In the genomic region with DNA sequence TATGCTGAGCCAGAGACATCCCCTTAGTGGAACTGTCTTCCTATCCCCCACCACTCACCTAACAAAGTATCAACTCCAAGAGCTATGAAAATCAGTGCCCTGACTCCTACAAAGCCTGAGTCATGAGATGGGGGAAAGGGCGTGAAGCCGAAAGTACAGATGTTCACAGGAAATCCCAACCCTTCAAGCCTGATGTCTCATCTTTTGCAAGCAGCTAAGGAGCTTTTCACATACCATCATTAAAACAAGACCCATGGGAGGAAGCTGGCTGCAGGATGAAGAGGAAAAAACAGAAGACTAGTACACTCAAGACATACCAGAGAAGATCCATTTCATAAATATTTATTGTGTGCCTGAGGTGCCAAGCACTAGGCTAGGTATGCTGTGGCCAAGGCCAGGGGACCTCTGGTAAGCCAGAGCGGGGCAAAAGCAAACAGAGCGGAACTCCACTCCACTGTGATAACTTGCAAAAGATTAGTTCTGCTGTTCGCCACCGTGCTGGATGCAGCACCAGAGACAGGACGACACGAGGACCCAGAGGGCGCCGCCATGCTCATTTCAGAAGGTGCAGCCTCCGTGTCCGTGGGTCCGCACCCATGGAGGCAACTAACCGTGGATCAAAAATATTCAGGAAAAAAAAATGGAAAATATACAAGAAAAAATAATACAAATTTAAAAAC, we compare ENCODE assay signal across 14 cellular contexts. TPM values are rescaled to one million over a fixed set of nuclear protein-coding genes. Genes with fewer than 3 reads are reported as not detected.
DNase-seq lines count a peak whose midpoint lies in the region; ATAC-seq and TF ChIP-seq lines count a peak whose summit lies in the region.
"Had no signal": no experiment of that assay in that cellular context is flagged by ENCODE, and none has a peak within 500 bp of the region (broad histone marks: within the 10 kb centered on the region; RNA-seq: fewer than 3 reads in every experiment).

No MANE protein-coding gene starts in this region.

- CTCF ChIA-PET in Caco-2 (lab: Charles Lee) = interaction anchor here (1.3 kb wide), 1 partner anchor 11 kb away, joined by 3 read pairs; no protein-coding TSS in a partner anchor

- no peaks in the 10 kb centered on the region for H3K27me3 ChIP-seq in MG63
- no peaks in the 10 kb centered on the region for H3K27me3 ChIP-seq in Caco-2 (replicated peaks; ENCODE audit: control insufficient read depth, insufficient read depth, low read length)

- intact Hi-C loops in dendritic cell treated with granulocyte-macrophage colony-stimulating factor and Interleukin-4, amounts not matched to agents 40 ng/mL and 50 ng/mL, for 4 days (cut with micrococcal nuclease) = no loop called here
- intact Hi-C loops in Caco-2 (cut with micrococcal nuclease; ENCODE audit: unreplicated experiment) = no loop called here

- peaks cover 17% of the 10 kb centered on the region; the same call in 1 of the 2 replicates for H3K4me1 ChIP-seq in Caco-2
- H3K4me1 ChIP-seq: parathyroid adenoma had no signal

- peaks cover 58% of the 10 kb centered on the region for H3K4me1 Mint-ChIP-seq in dendritic cell treated with granulocyte-macrophage colony-stimulating factor and Interleukin-4, amounts not matched to agents 40 ng/mL and 50 ng/mL, for 4 days (ENCODE audit: low read depth)
- H3K4me1 Mint-ChIP-seq in neural crest cell = peaks cover 47% of the 10 kb centered on the region
- H3K4me1 Mint-ChIP-seq in Caco-2 (ENCODE audit: low read depth, unreplicated experiment) = peaks cover 13% of the 10 kb centered on the region
- H3K4me1 Mint-ChIP-seq in nephron progenitor cell = peaks cover 47% of the 10 kb centered on the region

- TF ChIP-seq CTCF in AG10803 (conservative IDR thresholded peaks at IDR 0.05; ENCODE audit: low read length) (no peak), neural crest cell (conservative IDR thresholded peaks at IDR 0.05) (no peak), Caco-2 (IDR thresholded peaks at IDR 0.05; ENCODE audit: insufficient read depth in 1 of 2, low read depth in 1 of 2, low read length in 1 of 2, severe bottlenecking in 1 of 2, unreplicated experiment in 1 of 2) (no peak), nephron progenitor cell (IDR thresholded peaks at IDR 0.05) (no peak)

- peaks cover 11% of the 10 kb centered on the region for H3K36me3 Mint-ChIP-seq in dendritic cell treated with granulocyte-macrophage colony-stimulating factor and Interleukin-4, amounts not matched to agents 40 ng/mL and 50 ng/mL, for 4 days (ENCODE audit: low read depth)
- peaks cover 2% of the 10 kb centered on the region for H3K36me3 Mint-ChIP-seq in neural crest cell (ENCODE audit: low read depth)
- peaks cover 46% of the 10 kb centered on the region for H3K36me3 Mint-ChIP-seq in Caco-2 (ENCODE audit: insufficient read depth, unreplicated experiment)
- peaks cover 11% of the 10 kb centered on the region for H3K36me3 Mint-ChIP-seq in nephron progenitor cell (ENCODE audit: low read depth)

- H3K9me3 Mint-ChIP-seq in dendritic cell treated with granulocyte-macrophage colony-stimulating factor and Interleukin-4, amounts not matched to agents 40 ng/mL and 50 ng/mL, for 4 days = no peaks in the 10 kb centered on the region
- H3K9me3 Mint-ChIP-seq in neural crest cell (no peaks in the 10 kb centered on the region), Caco-2 (ENCODE audit: unreplicated experiment) (no peaks in the 10 kb centered on the region), nephron progenitor cell (no peaks in the 10 kb centered on the region)
- H3K9me3 Mint-ChIP-seq: H9 had no signal

- ATAC-seq in stimulated activated naive CD8-positive, alpha-beta T cell treated with anti-CD3 and anti-CD28 coated beads, Interleukin-15, Interleukin-2, amounts not matched to agents 100 U/mL and 50 U/mL, for 24 hours = no peak
- ATAC-seq in GM18907 (IDR thresholded peaks at IDR 0.05; ENCODE audit: unreplicated experiment) = no peak

- no peaks in the 10 kb centered on the region for H3K27me3 Mint-ChIP-seq in dendritic cell treated with granulocyte-macrophage colony-stimulating factor and Interleukin-4, amounts not matched to agents 40 ng/mL and 50 ng/mL, for 4 days
- H3K27me3 Mint-ChIP-seq in neural crest cell (ENCODE audit: low read depth) = peaks cover 6% of the 10 kb centered on the region
- no peaks in the 10 kb centered on the region for H3K27me3 Mint-ChIP-seq in Caco-2 (ENCODE audit: insufficient read depth, unreplicated experiment)
- peaks cover 2% of the 10 kb centered on the region for H3K27me3 Mint-ChIP-seq in nephron progenitor cell (ENCODE audit: low read depth, poor library complexity)

- H3K27ac Mint-ChIP-seq in dendritic cell treated with granulocyte-macrophage colony-stimulating factor and Interleukin-4, amounts not matched to agents 40 ng/mL and 50 ng/mL, for 4 days = peak overlapping the region; percentile 95
- H3K27ac Mint-ChIP-seq in neural crest cell (ENCODE audit: unreplicated experiment) (peak overlapping the region; percentile 4), Caco-2 (ENCODE audit: unreplicated experiment) (no peak overlapping the region), nephron progenitor cell (no peak overlapping the region)

- no TSS peak for BruUV-seq in Caco-2 (replicated peaks; lab: Mats Ljungman, UMichigan)

- H3K36me3 ChIP-seq in MG63 (no peaks in the 10 kb centered on the region), Caco-2 (ENCODE audit: control insufficient read depth, insufficient read depth, low read length) (no peaks in the 10 kb centered on the region)
- H3K36me3 ChIP-seq: upper lobe of left lung had no signal

- no peak overlapping the region for H3K4me3 ChIP-seq in AG10803 (ENCODE audit: low read length)
- H3K4me3 ChIP-seq in MG63 = no peak overlapping the region
- H3K4me3 ChIP-seq in Caco-2 (ENCODE audit: low read depth, low read length) = no peak overlapping the region
- H3K4me3 ChIP-seq: upper lobe of left lung had no signal

- peak overlapping the region; percentile 24 for H3K4me3 Mint-ChIP-seq in dendritic cell treated with granulocyte-macrophage colony-stimulating factor and Interleukin-4, amounts not matched to agents 40 ng/mL and 50 ng/mL, for 4 days
- H3K4me3 Mint-ChIP-seq in neural crest cell = peak overlapping the region; percentile 32
- H3K4me3 Mint-ChIP-seq in Caco-2 (ENCODE audit: unreplicated experiment) = no peak overlapping the region
- no peak overlapping the region for H3K4me3 Mint-ChIP-seq in nephron progenitor cell
- H3K4me3 Mint-ChIP-seq: H9 had no signal

- no peaks in the 10 kb centered on the region for H3K9me3 ChIP-seq in MG63
- H3K9me3 ChIP-seq in Caco-2 = no peaks in the 10 kb centered on the region
- H3K9me3 ChIP-seq: upper lobe of left lung had no signal

- DNase-seq in AG10803 (ENCODE audit: low read depth) = peak; percentile 94
- peak; percentile 73 for DNase-seq in MG63
- DNase-seq in neural crest cell (ENCODE audit: low read depth, low spot score) = no peak
- no peak for DNase-seq in stimulated activated naive CD8-positive, alpha-beta T cell treated with anti-CD3 and anti-CD28 coated beads, Interleukin-15, Interleukin-2, amounts not matched to agents 100 U/mL and 50 U/mL, for 24 hours
- DNase-seq in Caco-2 = no peak
- DNase-seq in nephron progenitor cell = no peak
- DNase-seq: effector memory CD4-positive, alpha-beta T cell; H9; NCI-H1105; WERI-Rb-1 had no signal

- POLR2A ChIA-PET in Caco-2 (lab: Charles Lee) = no interaction called here

RNA-seq across cellular contexts. Expression of a gene that starts 4.5 kb away (rescaled TPM):
- 0.07 and 1.4 TPM in 2 replicates for total RNA-seq in MG63 (2014; rRNA removed; shearing (Covaris generic); ENCODE audit: low replicate concordance)
- total RNA-seq in neural crest cell (24.7 and 26.9 TPM in 2 replicates), Caco-2 (2022) (24.4 and 25.8 TPM in 2 replicates)

Comparison
In these comparisons a context has a peak if more than half of its experiments do, and no peak if none do; other contexts are left out.
1. DNase-seq: peak in AG10803 (single experiment) and MG63 (single experiment); none in neural crest cell (single experiment), stimulated activated naive CD8-positive, alpha-beta T cell treated with anti-CD3 and anti-CD28 coated beads, Interleukin-15, Interleukin-2, amounts not matched to agents 100 U/mL and 50 U/mL, for 24 hours (single experiment), Caco-2 (0 of 2) and nephron progenitor cell (single experiment).
2. H3K27ac Mint-ChIP-seq: peak in dendritic cell treated with granulocyte-macrophage colony-stimulating factor and Interleukin-4, amounts not matched to agents 40 ng/mL and 50 ng/mL, for 4 days (single experiment) and neural crest cell (single experiment); none in Caco-2 (single experiment) and nephron progenitor cell (single experiment).
3. H3K4me3 Mint-ChIP-seq: peak in dendritic cell treated with granulocyte-macrophage colony-stimulating factor and Interleukin-4, amounts not matched to agents 40 ng/mL and 50 ng/mL, for 4 days (single experiment) and neural crest cell (single experiment); none in Caco-2 (single experiment) and nephron progenitor cell (single experiment).
4. RNA of a gene that starts 4.5 kb away (total RNA-seq): 24.7 to 26.9 TPM in neural crest cell and 24.4 to 25.8 TPM in Caco-2; 0.07 to 1.4 TPM in MG63; every median in the first group is over 10 times any median in the second.